1 cellular context compared by ENCODE assay signal in genomic region chr18:13800505-13801259, GRCh38.
A peak's percentile ranks its signal among the peaks of the same experiment; 100 is the strongest.
TF ChIP-seq lines count a peak whose summit lies in the region.

No MANE protein-coding gene starts in this region.

TF ChIP-seq in HepG2, 621 proteins besides CTCF, POLR2A, EP300 and RAD21 (continued from another document):
- TF ChIP-seq PAXIP1 (CRISPR knock-in tag; conservative IDR thresholded peaks at IDR 0.05) (no peak), PLRG1 (conservative IDR thresholded peaks at IDR 0.05) (no peak), MYPOP (CRISPR knock-in tag; IDR thresholded peaks at IDR 0.05) (peak; percentile 98), ATF7-NPFF (CRISPR knock-in tag; IDR thresholded peaks at IDR 0.05; ENCODE audit: low read depth) (no peak), ZNF703 (CRISPR knock-in tag; IDR thresholded peaks at IDR 0.05; ENCODE audit: borderline replicate concordance) (no peak), ZNF687 (CRISPR knock-in tag; IDR thresholded peaks at IDR 0.05) (peak; percentile 68)
